Comparison of ENCODE assay signal across 11 cellular contexts in genomic region chr20:54846948-54847347, GRCh38.
"Had no signal": no experiment of that assay in that cellular context is flagged by ENCODE, and none has a peak within 500 bp of the region (broad histone marks: within the 10 kb centered on the region; RNA-seq: fewer than 3 reads in every experiment).

No MANE protein-coding gene starts in this region.

- DNase-seq: GM23248, GOT3, H7, H9, HCEC 1CT, HFFc6 had no signal

- ATAC-seq: GM23338, HCT116 had no signal

- H3K27ac ChIP-seq: GM23248 had no signal

- H3K4me2 ChIP-seq: GM23338 had no signal

- H3K9ac ChIP-seq: GM23248 had no signal

- FAIRE-seq: H1, H54 had no signal

- H3K9me3 ChIP-seq: HAP-1 had no signal

- H3K36me3 ChIP-seq: HAP-1 had no signal

- H3K4me3 ChIP-seq: GM23248, GM23338, HAP-1 had no signal

- H3K4me1 ChIP-seq: HAP-1 had no signal

- H2AFZ ChIP-seq: GM23248, GM23338 had no signal
